In genomic region chr3:194224937-194225422, GRCh38 we compare ENCODE assay signal across 22 cellular contexts.
DNase-seq lines count a peak whose midpoint lies in the region; ATAC-seq and TF ChIP-seq lines count a peak whose summit lies in the region.
"Had no signal": no experiment of that assay in that cellular context is flagged by ENCODE, and none has a peak within 500 bp of the region (broad histone marks: within the 10 kb centered on the region; RNA-seq: fewer than 3 reads in every experiment).

No MANE protein-coding gene starts in this region.

- H3K4me3 ChIP-seq in heart right ventricle (peak overlapping the region in 2 of 10 donors; percentile 11), stomach smooth muscle (ENCODE audit: low read length in 2 of 2) (peak overlapping the region in 1 of 2 donors; percentile 54), coronary artery (no peak overlapping the region)
- H3K4me3 ChIP-seq: ovary, skin epidermis, uterus had no signal

- H3K27me3 Mint-ChIP-seq in T-helper 2 cell treated with Interferon-gamma antibody and Interleukin-4, amounts not matched to agents 5 μg/mL and 100 μg/mL, for 36 hours (ENCODE audit: low read depth) = peaks cover 58% of the 10 kb centered on the region

- ATAC-seq in heart right ventricle = peak in 5 of 8 donors; percentile 9 to 60 (median 47)
- no peak for ATAC-seq in left cardiac atrium
- ATAC-seq in GM21528 (IDR thresholded peaks at IDR 0.05; ENCODE audit: low FRiP score, unreplicated experiment) = no peak
- ATAC-seq: left lobe of liver had no signal

- intact Hi-C loops in heart right ventricle (cut with DNase I) (no loop called here), left cardiac atrium (cut with DNase I) (no loop called here)

- no peak overlapping the region for H3K4me3 Mint-ChIP-seq in T-helper 2 cell treated with Interferon-gamma antibody and Interleukin-4, amounts not matched to agents 5 μg/mL and 100 μg/mL, for 36 hours
- H3K4me3 Mint-ChIP-seq: activated naive CD8-positive, alpha-beta T cell treated with anti-CD3 and anti-CD28 coated beads, Interleukin-2, amount 10 ng/mL, durations not matched to agents 7 days and 5 days; dendritic cell treated with granulocyte-macrophage colony-stimulating factor and Interleukin-4, amounts not matched to agents 40 ng/mL and 50 ng/mL, for 4 days; HFFc6 had no signal

- H3K27ac Mint-ChIP-seq in T-helper 2 cell treated with Interferon-gamma antibody and Interleukin-4, amounts not matched to agents 5 μg/mL and 100 μg/mL, for 36 hours = no peak overlapping the region
- H3K27ac Mint-ChIP-seq: activated naive CD8-positive, alpha-beta T cell treated with anti-CD3 and anti-CD28 coated beads, Interleukin-2, amount 10 ng/mL, durations not matched to agents 7 days and 5 days; dendritic cell treated with granulocyte-macrophage colony-stimulating factor and Interleukin-4, amounts not matched to agents 40 ng/mL and 50 ng/mL, for 4 days; HFFc6 had no signal

- H3K4me1 Mint-ChIP-seq in T-helper 2 cell treated with Interferon-gamma antibody and Interleukin-4, amounts not matched to agents 5 μg/mL and 100 μg/mL, for 36 hours (ENCODE audit: low read depth) = peaks cover 19% of the 10 kb centered on the region

- H3K9me3 Mint-ChIP-seq in T-helper 2 cell treated with Interferon-gamma antibody and Interleukin-4, amounts not matched to agents 5 μg/mL and 100 μg/mL, for 36 hours = no peaks in the 10 kb centered on the region
- H3K9me3 Mint-ChIP-seq: activated naive CD8-positive, alpha-beta T cell treated with anti-CD3 and anti-CD28 coated beads, Interleukin-2, amount 10 ng/mL, durations not matched to agents 7 days and 5 days; activated T-helper 17 cell treated with anti-CD3 and anti-CD28 coated beads, Interleukin-2, amount 50 U/mL, for 72 hours; dendritic cell treated with granulocyte-macrophage colony-stimulating factor and Interleukin-4, amounts not matched to agents 40 ng/mL and 50 ng/mL, for 4 days; HFFc6 had no signal

- H3K27ac ChIP-seq in heart right ventricle = no peak overlapping the region
- H3K27ac ChIP-seq in stomach smooth muscle (ENCODE audit: low read length) = peak overlapping the region; percentile 18
- no peak overlapping the region for H3K27ac ChIP-seq in coronary artery
- H3K27ac ChIP-seq: brain microvascular endothelial cell, epithelial cell of prostate, ovary, skin epidermis, uterus had no signal

- H3K9ac ChIP-seq in stomach smooth muscle (ENCODE audit: low read length in 2 of 2) = peak overlapping the region in 1 of 2 donors; percentile 21

- DNase-seq in heart right ventricle (no peak), left cardiac atrium (no peak), SK-N-DZ (ENCODE audit: low spot score) (peak; percentile 45), left kidney (ENCODE audit: low read depth, low spot score) (peak; percentile 82), coronary artery (ENCODE audit: low spot score) (no peak)
- no peak for DNase-seq in T-helper 2 cell treated with Interferon-gamma antibody and Interleukin-4, amounts not matched to agents 5 μg/mL and 100 μg/mL, for 36 hours (ENCODE audit: low spot score)
- DNase-seq: activated naive CD8-positive, alpha-beta T cell treated with anti-CD3 and anti-CD28 coated beads, Interleukin-2, amount 10 ng/mL, durations not matched to agents 7 days and 5 days; brain microvascular endothelial cell; HFFc6; NCI-H187; NK-92 treated with Interleukin-12 subunit alpha and Interleukin-12 subunit beta, amount 100 ng/mL, for 24 hours; ovary; SHP77; stimulated activated CD4-positive, alpha-beta T cell treated with anti-CD3 and anti-CD28 coated beads, Interleukin-2, amount 100 ng/mL, for 48 hours; uterus had no signal

- 52 to 58% methylated on average over 13 of the region's 13 CpGs for WGBS in heart right ventricle, 2 donors

- H3K27me3 ChIP-seq in heart right ventricle = peaks cover 0 to 12% (median 0%) of the 10 kb centered on the region in 7 donors
- H3K27me3 ChIP-seq in stomach smooth muscle (ENCODE audit: control insufficient read depth in 1 of 2, insufficient read depth in 2 of 2, low read length in 2 of 2) = no peaks in the 10 kb centered on the region
- H3K27me3 ChIP-seq: ovary, uterus had no signal

- no peaks in the 10 kb centered on the region for H3K36me3 ChIP-seq in heart right ventricle
- no peaks in the 10 kb centered on the region for H3K36me3 ChIP-seq in stomach smooth muscle (ENCODE audit: control insufficient read depth in 2 of 2, insufficient read depth in 2 of 2, low read length in 2 of 2)
- H3K36me3 ChIP-seq: brain microvascular endothelial cell, ovary, uterus had no signal

- H3K36me3 Mint-ChIP-seq in T-helper 2 cell treated with Interferon-gamma antibody and Interleukin-4, amounts not matched to agents 5 μg/mL and 100 μg/mL, for 36 hours (ENCODE audit: low read depth) = no peaks in the 10 kb centered on the region
- H3K36me3 Mint-ChIP-seq: activated naive CD8-positive, alpha-beta T cell treated with anti-CD3 and anti-CD28 coated beads, Interleukin-2, amount 10 ng/mL, durations not matched to agents 7 days and 5 days had no signal

- H3K4me1 ChIP-seq in heart right ventricle = peaks cover 0 to 18% (median 10%) of the 10 kb centered on the region in 9 donors
- H3K4me1 ChIP-seq in stomach smooth muscle (ENCODE audit: control insufficient read depth, insufficient read depth, low read length) = peaks cover 28% of the 10 kb centered on the region
- H3K4me1 ChIP-seq: uterus had no signal

- H3K9me3 ChIP-seq in heart right ventricle (no peaks in the 10 kb centered on the region), stomach smooth muscle (ENCODE audit: control insufficient read depth in 2 of 2, low read length in 2 of 2) (no peaks in the 10 kb centered on the region)
- H3K9me3 ChIP-seq: ovary, uterus had no signal

- TF ChIP-seq CTCF in heart right ventricle (IDR thresholded peaks at IDR 0.05) (no peak), coronary artery (IDR thresholded peaks at IDR 0.05) (no peak)

Comparison
In these comparisons a context has a peak if more than half of its experiments do, and no peak if none do; other contexts are left out.
1. ATAC-seq: peak in heart right ventricle (5 of 8); none in left cardiac atrium (0 of 2) and GM21528 (single experiment).
2. DNase-seq: peak in SK-N-DZ (single experiment) and left kidney (single experiment); none in heart right ventricle (0 of 2), left cardiac atrium (single experiment), T-helper 2 cell treated with Interferon-gamma antibody and Interleukin-4, amounts not matched to agents 5 μg/mL and 100 μg/mL, for 36 hours (single experiment) and coronary artery (single experiment).